In genomic region chr3:112539825-112540517, GRCh38 we compare ENCODE assay signal across 1 cellular context.
TF ChIP-seq lines count a peak whose summit lies in the region.

No MANE protein-coding gene starts in this region.

TF ChIP-seq in GM12878, 131 proteins besides CTCF, POLR2A, EP300 and RAD21 (continued from another document):
- TF ChIP-seq ATF2 (IDR thresholded peaks at IDR 0.05; ENCODE audit: low read length): peak; percentile 81; the same call in 1 of the 2 replicates
- peak; percentile 78 for TF ChIP-seq NFIC (IDR thresholded peaks at IDR 0.05; ENCODE audit: low read depth, low read length)
- peak; percentile 15; the same call in 1 of the 2 replicates for TF ChIP-seq PKNOX1 (IDR thresholded peaks at IDR 0.05)
- no peak for TF ChIP-seq CEBPB (IDR thresholded peaks at IDR 0.05; ENCODE audit: borderline replicate concordance in 1 of 2, low read depth in 2 of 2, low read length in 2 of 2)
- TF ChIP-seq JUNB (IDR thresholded peaks at IDR 0.05): peak; percentile 79
- TF ChIP-seq CREM (IDR thresholded peaks at IDR 0.05; ENCODE audit: low read depth): peak; percentile 60; the same call in 1 of the 2 replicates
- peak; percentile 64; the same call in 1 of the 2 replicates for TF ChIP-seq ATF7 (IDR thresholded peaks at IDR 0.05; ENCODE audit: low read depth)
- 0 out of 2 replicates have a peak, but pooled peaks have one; percentile 40 for TF ChIP-seq PML (IDR thresholded peaks at IDR 0.05; ENCODE audit: low read length)
- TF ChIP-seq EED (IDR thresholded peaks at IDR 0.05; ENCODE audit: low read depth): 0 out of 2 replicates have a peak, but pooled peaks have one; percentile 22
- TF ChIP-seq MTA3 (IDR thresholded peaks at IDR 0.05; ENCODE audit: borderline replicate concordance, low read length): no peak
- TF ChIP-seq ZBED1 (IDR thresholded peaks at IDR 0.05; ENCODE audit: borderline replicate concordance): 0 out of 2 replicates have a peak, but pooled peaks have one; percentile 5
- TF ChIP-seq FOXM1 (IDR thresholded peaks at IDR 0.05; ENCODE audit: low read depth, low read length): peak; percentile 60; the same call in 1 of the 2 replicates
- peak; percentile 76 for TF ChIP-seq SPI1 (IDR thresholded peaks at IDR 0.05; ENCODE audit: borderline replicate concordance, insufficient read depth, low read depth, low read length)
- TF ChIP-seq WRNIP1 (IDR thresholded peaks at IDR 0.05; ENCODE audit: borderline replicate concordance, low read depth, low read length): no peak
- TF ChIP-seq ZNF384 (IDR thresholded peaks at IDR 0.05; ENCODE audit: borderline replicate concordance, low read depth, low read length): no peak
- peak in 1 of 2 experiments; percentile 80; a peak in 1 of 4 replicates for TF ChIP-seq ETV6 (conservative IDR thresholded peaks at IDR 0.05 in 1 of 2, IDR thresholded peaks at IDR 0.05 in 1 of 2; ENCODE audit: borderline replicate concordance in 1 of 2, low read depth in 1 of 2)
